ENCODE assay signal across 8 cellular contexts in the genomic region with DNA sequence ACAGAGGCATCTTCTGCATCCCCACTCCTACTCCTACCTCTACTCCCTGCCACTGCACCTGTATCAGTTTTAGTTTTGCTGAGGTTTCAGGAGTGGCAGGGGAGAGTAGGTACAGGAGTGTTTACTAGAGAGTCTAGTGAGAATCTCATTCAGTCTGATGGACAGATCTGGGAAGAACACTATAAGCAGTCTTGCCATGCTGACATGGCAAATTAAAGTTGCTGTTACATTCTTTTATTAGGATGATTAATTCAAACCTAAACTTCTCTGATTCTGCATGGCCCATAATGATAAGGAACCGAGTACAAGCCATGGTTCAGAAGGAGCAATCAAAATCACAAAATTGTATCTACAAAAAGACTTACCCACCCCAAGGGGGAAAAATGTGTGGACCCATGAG. TPM values are rescaled to one million over a fixed set of nuclear protein-coding genes. Genes with fewer than 3 reads are reported as not detected.
"Had no signal": no experiment of that assay in that cellular context is flagged by ENCODE, and none has a peak within 500 bp of the region (broad histone marks: within the 10 kb centered on the region; RNA-seq: fewer than 3 reads in every experiment).

No MANE protein-coding gene starts in this region.

- FAIRE-seq: H1, HTR-8/SVneo had no signal

- H3K4me2 ChIP-seq: GM23338, KMS-11 had no signal

- DNase-seq: H9, HCEC 1CT, KBM-7 had no signal

- H3K4me3 ChIP-seq: GM23338 had no signal

- H3K27ac ChIP-seq: KMS-11 had no signal

- ATAC-seq: GM23338 had no signal

- H2AFZ ChIP-seq: GM23338 had no signal

- H3K9ac ChIP-seq: KMS-11 had no signal

RNA-seq across cellular contexts. Expression of gene GPR150, which starts 57.6 kb away (rescaled TPM):
- total RNA-seq: H1, H9, HT-29 had no signal
